Comparison of ENCODE assay signal across 22 cellular contexts in the genomic region with DNA sequence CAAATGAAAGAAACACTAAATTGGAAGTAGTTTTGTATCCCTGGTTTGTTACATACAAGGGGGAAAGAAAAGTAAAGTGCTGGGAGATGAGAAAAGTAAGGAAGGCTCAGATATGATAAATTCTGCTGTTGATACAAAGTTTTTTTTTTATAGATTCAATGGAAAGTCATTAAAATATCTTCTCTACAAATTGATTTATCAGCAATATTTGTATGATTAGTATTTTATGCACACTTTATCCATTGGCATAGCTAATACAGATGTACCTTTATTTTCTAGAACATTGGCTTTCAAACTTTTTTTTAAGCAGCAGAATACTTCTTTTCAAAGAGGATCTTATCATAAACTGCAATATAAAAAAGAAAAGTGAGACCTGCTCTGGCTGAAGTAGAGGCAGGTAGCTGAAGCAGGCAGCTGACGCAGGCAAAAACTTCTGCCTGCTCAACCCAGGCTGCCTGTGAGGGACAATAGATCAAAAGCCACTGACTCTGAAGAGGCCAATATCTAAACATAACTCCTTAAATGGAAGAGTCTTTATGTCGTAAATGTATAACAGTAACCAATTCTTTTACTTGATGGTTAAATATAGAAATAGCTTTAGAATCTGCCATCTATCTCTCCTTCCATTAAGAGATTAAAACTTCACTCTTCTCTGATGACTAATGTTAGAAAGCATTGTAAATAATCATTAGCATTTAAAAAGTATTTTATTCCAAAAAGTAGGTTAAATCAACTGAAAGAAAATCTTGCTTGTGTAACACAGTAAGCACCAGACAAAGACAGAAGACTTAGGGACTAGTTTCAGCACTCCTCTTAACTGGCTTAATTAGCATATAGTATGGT.
A peak's percentile ranks its signal among the peaks of the same experiment; 100 is the strongest.
DNase-seq lines count a peak whose midpoint lies in the region; ATAC-seq and TF ChIP-seq lines count a peak whose summit lies in the region.
"Had no signal": no experiment of that assay in that cellular context is flagged by ENCODE, and none has a peak within 500 bp of the region (broad histone marks: within the 10 kb centered on the region; RNA-seq: fewer than 3 reads in every experiment).

No MANE protein-coding gene starts in this region.

- H3K9me2 ChIP-seq in SK-N-SH: no peaks in the 10 kb centered on the region

- 0 out of 3 replicates have a peak, but pooled peaks have one; percentile 21 for ATAC-seq in SK-N-SH treated with all-trans-retinoic acid at 6 μM for 48 hours
- ATAC-seq: HCT116 had no signal

- no peak overlapping the region for H2AFZ ChIP-seq in SK-N-SH (ENCODE audit: low read depth)

- H3K4me1 ChIP-seq in SK-N-SH (ENCODE audit: control insufficient read depth in 1 of 2, insufficient read depth in 2 of 2, low read depth in 1 of 2, low read length in 1 of 2) (no peaks in the 10 kb centered on the region), HUES48 (ENCODE audit: control insufficient read depth, insufficient read depth, low read length) (peaks cover 17% of the 10 kb centered on the region)
- H3K4me1 ChIP-seq: BLaER1 had no signal

- CTCF ChIA-PET in SK-N-SH (lab: Yijun Ruan, JAX): no interaction called here

- no peak for TF ChIP-seq CTCF in SK-N-SH (IDR thresholded peaks at IDR 0.05)
- TF ChIP-seq CTCF in fibroblast of villous mesenchyme (IDR thresholded peaks at IDR 0.05; ENCODE audit: insufficient read depth, low read depth, low read length): no peak
- no peak for TF ChIP-seq CTCF in GM20000 (IDR thresholded peaks at IDR 0.05; ENCODE audit: extremely low read depth, missing control alignments)

- H3K4me3 ChIP-seq in SK-N-SH (ENCODE audit: low read depth in 2 of 2, low read length in 1 of 2) (no peak overlapping the region), HUES48 (ENCODE audit: low read depth, low read length) (no peak overlapping the region), fibroblast of villous mesenchyme (ENCODE audit: low read depth, low read length) (no peak overlapping the region)
- H3K4me3 ChIP-seq: BLaER1, MG63 had no signal

- no peak for TF ChIP-seq RAD21 in SK-N-SH (IDR thresholded peaks at IDR 0.05; ENCODE audit: low read length)

- no peaks in the 10 kb centered on the region for H3F3A ChIP-seq in SK-N-SH (replicated peaks; ENCODE audit: insufficient read depth)

- H3K9ac ChIP-seq in SK-N-SH: no peak overlapping the region
- H3K9ac ChIP-seq in HUES48 (ENCODE audit: low read depth, low read length): no peak overlapping the region
- H3K9ac ChIP-seq: BLaER1 had no signal

- WGBS in SK-N-SH (ENCODE audit: low lambda C conversion rate): 74% methylated on average over 2 of the region's 2 CpGs

- H3K36me3 ChIP-seq in SK-N-SH (replicated peaks in 1 of 2; ENCODE audit: control insufficient read depth in 1 of 2, insufficient read depth in 2 of 2, low read length in 1 of 2) (no peaks in the 10 kb centered on the region), HUES48 (ENCODE audit: control insufficient read depth, insufficient read depth, low read length) (no peaks in the 10 kb centered on the region)
- H3K36me3 ChIP-seq: BLaER1, MG63 had no signal

- H4K20me1 ChIP-seq in SK-N-SH (ENCODE audit: insufficient read depth): no peaks in the 10 kb centered on the region
- H4K20me1 ChIP-seq: BLaER1 had no signal

- no peak for TF ChIP-seq EP300 in SK-N-SH (IDR thresholded peaks at IDR 0.05; ENCODE audit: borderline replicate concordance in 1 of 2, low read depth in 1 of 2, low read length in 1 of 2)

- no peak for DNase-seq in SK-N-SH
- peak; percentile 49 for DNase-seq in fibroblast of villous mesenchyme (ENCODE audit: low read depth)
- DNase-seq in cerebellar nuclear complex (lab: John Stamatoyannopoulos, UW): no peak
- no peak for DNase-seq in GM20000 (ENCODE audit: low spot score)
- DNase-seq in NCI-H1048 (lab: John Stamatoyannopoulos, UW): no peak
- DNase-seq: CD4-positive, CD25-positive, alpha-beta regulatory T cell; GOT3; KBM-7; MG63; NCI-H1417; NCI-H1694; NCI-H2029 treated with DMSO at 0.1 percent for 48 hours; NCI-H2171 treated with DMSO at 0.1 percent for 48 hours; NCI-H345; NCI-H524 treated with DMSO at 0.1 percent for 48 hours; SHP77 had no signal

- H3K9me3 ChIP-seq in SK-N-SH (no peaks in the 10 kb centered on the region), HUES48 (ENCODE audit: control insufficient read depth, insufficient read depth, low read length) (no peaks in the 10 kb centered on the region)
- H3K9me3 ChIP-seq: BLaER1, MG63 had no signal

- H3K27ac ChIP-seq in SK-N-SH (ENCODE audit: low read depth in 2 of 2, low read length in 1 of 2) (no peak overlapping the region), HUES48 (ENCODE audit: low read depth, low read length) (peak overlapping the region; percentile 7)
- H3K27ac ChIP-seq: BLaER1, HL-60, RWPE1 had no signal

- no peaks in the 10 kb centered on the region for H3K79me2 ChIP-seq in SK-N-SH (ENCODE audit: insufficient read depth)

- no peak overlapping the region for H3K4me2 ChIP-seq in SK-N-SH
- H3K4me2 ChIP-seq: BLaER1 had no signal

- POLR2A ChIA-PET in SK-N-SH (lab: Yijun Ruan, JAX): no interaction called here

- H3K27me3 ChIP-seq in SK-N-SH (ENCODE audit: insufficient read depth) (no peaks in the 10 kb centered on the region), HUES48 (ENCODE audit: control insufficient read depth, insufficient read depth, low read length) (no peaks in the 10 kb centered on the region)
- H3K27me3 ChIP-seq: BLaER1, MG63 had no signal

TF ChIP-seq in SK-N-SH treated with all-trans-retinoic acid at 6 μM for 48 hours, 23 proteins besides CTCF, POLR2A, EP300 and RAD21 (continues in another document):
- TF ChIP-seq TOX (CRISPR knock-in tag; IDR thresholded peaks at IDR 0.05; ENCODE audit: borderline replicate concordance) (no peak), ZNF565 (CRISPR knock-in tag; conservative IDR thresholded peaks at IDR 0.05; ENCODE audit: low read depth) (no peak), ZNF70 (CRISPR knock-in tag; IDR thresholded peaks at IDR 0.05) (no peak), BACH2 (CRISPR knock-in tag; IDR thresholded peaks at IDR 0.05; ENCODE audit: borderline replicate concordance) (no peak), ESRRG (CRISPR knock-in tag; IDR thresholded peaks at IDR 0.05) (no peak), PPARA (CRISPR knock-in tag; IDR thresholded peaks at IDR 0.05; ENCODE audit: borderline replicate concordance) (no peak), GLIS3 (CRISPR knock-in tag; IDR thresholded peaks at IDR 0.05) (no peak), CSDC2 (CRISPR knock-in tag; IDR thresholded peaks at IDR 0.05) (no peak), ZFP3 (CRISPR knock-in tag; IDR thresholded peaks at IDR 0.05) (no peak), ZC3H10 (CRISPR knock-in tag; IDR thresholded peaks at IDR 0.05) (no peak), OSR1 (CRISPR knock-in tag; IDR thresholded peaks at IDR 0.05) (no peak)
- TF ChIP-seq, protein P1, sequence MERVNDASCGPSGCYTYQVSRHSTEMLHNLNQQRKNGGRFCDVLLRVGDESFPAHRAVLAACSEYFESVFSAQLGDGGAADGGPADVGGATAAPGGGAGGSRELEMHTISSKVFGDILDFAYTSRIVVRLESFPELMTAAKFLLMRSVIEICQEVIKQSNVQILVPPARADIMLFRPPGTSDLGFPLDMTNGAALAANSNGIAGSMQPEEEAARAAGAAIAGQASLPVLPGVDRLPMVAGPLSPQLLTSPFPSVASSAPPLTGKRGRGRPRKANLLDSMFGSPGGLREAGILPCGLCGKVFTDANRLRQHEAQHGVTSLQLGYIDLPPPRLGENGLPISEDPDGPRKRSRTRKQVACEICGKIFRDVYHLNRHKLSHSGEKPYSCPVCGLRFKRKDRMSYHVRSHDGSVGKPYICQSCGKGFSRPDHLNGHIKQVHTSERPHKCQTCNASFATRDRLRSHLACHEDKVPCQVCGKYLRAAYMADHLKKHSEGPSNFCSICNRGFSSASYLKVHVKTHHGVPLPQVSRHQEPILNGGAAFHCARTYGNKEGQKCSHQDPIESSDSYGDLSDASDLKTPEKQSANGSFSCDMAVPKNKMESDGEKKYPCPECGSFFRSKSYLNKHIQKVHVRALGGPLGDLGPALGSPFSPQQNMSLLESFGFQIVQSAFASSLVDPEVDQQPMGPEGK (CRISPR knock-in tag; IDR thresholded peaks at IDR 0.05; ENCODE audit: borderline replicate concordance): no peak

TF ChIP-seq in SK-N-SH, 30 proteins besides CTCF, POLR2A, EP300 and RAD21 (continues in another document):
- TF ChIP-seq CHD2 (IDR thresholded peaks at IDR 0.05; ENCODE audit: low read length, partially characterized antibody): no peak
- TF ChIP-seq IRF3 (IDR thresholded peaks at IDR 0.05; ENCODE audit: low read depth, low read length): no peak
- TF ChIP-seq USF2 (IDR thresholded peaks at IDR 0.05; ENCODE audit: borderline replicate concordance, low read depth, low read length): no peak
- no peak for TF ChIP-seq ZBTB33 (IDR thresholded peaks at IDR 0.05; ENCODE audit: borderline replicate concordance, low read depth)
- TF ChIP-seq POLR2AphosphoS5 (IDR thresholded peaks at IDR 0.05; ENCODE audit: low read depth, low read length): no peak
